ENCODE assay signal across 16 cellular contexts in genomic region chr6:92706976-92707375, GRCh38.
"Had no signal": no experiment of that assay in that cellular context is flagged by ENCODE, and none has a peak within 500 bp of the region (broad histone marks: within the 10 kb centered on the region; RNA-seq: fewer than 3 reads in every experiment).

No MANE protein-coding gene starts in this region.

- H3K27ac ChIP-seq: gastrocnemius medialis, heart right ventricle, left lung, skin epidermis, transverse colon had no signal

- H3K27me3 ChIP-seq: gastrocnemius medialis, heart right ventricle, left lung, transverse colon had no signal

- H3K9me3 ChIP-seq: gastrocnemius medialis, left lung, transverse colon had no signal

- ATAC-seq: activated CD4-positive, alpha-beta T cell treated with anti-CD3 and anti-CD28 coated beads for 36 hours; activated T-cell treated with anti-CD3 and anti-CD28 coated beads, Interleukin-2, amount 50 U/mL, for 4 hours; gastrocnemius medialis; heart right ventricle; left lung; stimulated activated naive CD8-positive, alpha-beta T cell treated with anti-CD3 and anti-CD28 coated beads, Interleukin-15, Interleukin-2, amounts not matched to agents 100 U/mL and 50 U/mL, for 24 hours had no signal

- H3K4me1 ChIP-seq: gastrocnemius medialis, heart right ventricle, left lung, transverse colon had no signal

- H3K4me3 ChIP-seq: gastrocnemius medialis, heart right ventricle, left lung, skin epidermis, transverse colon had no signal

- H3K36me3 ChIP-seq: gastrocnemius medialis, heart right ventricle, left lung, transverse colon had no signal

- DNase-seq: activated CD4-positive, alpha-beta memory T cell treated with anti-CD3 and anti-CD28 coated beads, Interleukin-2, amount 10 ng/mL, durations not matched to agents 7 days and 5 days; activated CD4-positive, alpha-beta T cell treated with anti-CD3 and anti-CD28 coated beads for 36 hours; activated gamma-delta T cell treated with Interleukin-2 at 50 U/mL for 16 hours; activated naive CD8-positive, alpha-beta T cell treated with anti-CD3 and anti-CD28 coated beads, Interleukin-2, amount 10 ng/mL, durations not matched to agents 7 days and 5 days; activated T-cell treated with anti-CD3 and anti-CD28 coated beads, Interleukin-2, amount 50 U/mL, for 4 hours; effector memory CD4-positive, alpha-beta T cell; gastrocnemius medialis; heart right ventricle; left lung; nucleus accumbens; posterior cingulate gyrus; stimulated activated CD4-positive, alpha-beta T cell treated with anti-CD3 and anti-CD28 coated beads, Interleukin-4, amount 100 ng/mL, for 24 hours; stimulated activated CD8-positive, alpha-beta memory T cell treated with anti-CD3 and anti-CD28 coated beads, Interleukin-4, amount 100 ng/mL, for 48 hours; stimulated activated naive CD8-positive, alpha-beta T cell treated with anti-CD3 and anti-CD28 coated beads, Interleukin-15, Interleukin-2, amounts not matched to agents 100 U/mL and 50 U/mL, for 24 hours; transverse colon had no signal
